1 cellular context compared by ENCODE assay signal in the genomic region with DNA sequence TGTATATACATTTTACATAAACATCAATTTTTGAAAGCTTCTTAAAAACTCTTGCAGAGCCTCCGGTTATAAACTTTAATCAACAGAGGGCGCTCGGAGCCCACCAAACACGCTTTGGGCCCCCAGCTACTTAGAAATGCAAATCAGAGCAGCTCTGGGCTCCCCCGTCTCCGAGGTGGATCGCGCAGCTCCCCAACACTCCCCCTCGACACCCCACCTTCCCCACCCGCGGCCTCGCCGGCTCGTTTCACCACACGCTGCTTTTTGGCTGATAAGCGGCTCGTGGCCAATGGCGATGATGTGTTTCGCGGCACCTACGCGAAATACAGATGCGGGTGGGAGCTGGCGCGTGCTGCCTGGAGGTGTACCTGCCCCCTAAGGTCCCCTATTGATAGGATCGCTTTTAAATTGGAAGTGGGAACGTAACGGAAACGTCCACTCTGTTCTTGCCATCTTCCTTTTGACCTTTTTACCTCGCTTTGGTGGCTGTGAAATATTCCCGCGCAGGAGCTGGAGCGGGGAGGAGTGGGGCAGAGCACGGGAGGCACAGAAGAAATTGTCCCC.
A peak's percentile ranks its signal among the peaks of the same experiment; 100 is the strongest.
TF ChIP-seq lines count a peak whose summit lies in the region.

No MANE protein-coding gene starts in this region.

TF ChIP-seq in K562, 482 proteins besides CTCF, POLR2A, EP300 and RAD21 (continued from another document and continues in another):
- TF ChIP-seq, protein P1, sequence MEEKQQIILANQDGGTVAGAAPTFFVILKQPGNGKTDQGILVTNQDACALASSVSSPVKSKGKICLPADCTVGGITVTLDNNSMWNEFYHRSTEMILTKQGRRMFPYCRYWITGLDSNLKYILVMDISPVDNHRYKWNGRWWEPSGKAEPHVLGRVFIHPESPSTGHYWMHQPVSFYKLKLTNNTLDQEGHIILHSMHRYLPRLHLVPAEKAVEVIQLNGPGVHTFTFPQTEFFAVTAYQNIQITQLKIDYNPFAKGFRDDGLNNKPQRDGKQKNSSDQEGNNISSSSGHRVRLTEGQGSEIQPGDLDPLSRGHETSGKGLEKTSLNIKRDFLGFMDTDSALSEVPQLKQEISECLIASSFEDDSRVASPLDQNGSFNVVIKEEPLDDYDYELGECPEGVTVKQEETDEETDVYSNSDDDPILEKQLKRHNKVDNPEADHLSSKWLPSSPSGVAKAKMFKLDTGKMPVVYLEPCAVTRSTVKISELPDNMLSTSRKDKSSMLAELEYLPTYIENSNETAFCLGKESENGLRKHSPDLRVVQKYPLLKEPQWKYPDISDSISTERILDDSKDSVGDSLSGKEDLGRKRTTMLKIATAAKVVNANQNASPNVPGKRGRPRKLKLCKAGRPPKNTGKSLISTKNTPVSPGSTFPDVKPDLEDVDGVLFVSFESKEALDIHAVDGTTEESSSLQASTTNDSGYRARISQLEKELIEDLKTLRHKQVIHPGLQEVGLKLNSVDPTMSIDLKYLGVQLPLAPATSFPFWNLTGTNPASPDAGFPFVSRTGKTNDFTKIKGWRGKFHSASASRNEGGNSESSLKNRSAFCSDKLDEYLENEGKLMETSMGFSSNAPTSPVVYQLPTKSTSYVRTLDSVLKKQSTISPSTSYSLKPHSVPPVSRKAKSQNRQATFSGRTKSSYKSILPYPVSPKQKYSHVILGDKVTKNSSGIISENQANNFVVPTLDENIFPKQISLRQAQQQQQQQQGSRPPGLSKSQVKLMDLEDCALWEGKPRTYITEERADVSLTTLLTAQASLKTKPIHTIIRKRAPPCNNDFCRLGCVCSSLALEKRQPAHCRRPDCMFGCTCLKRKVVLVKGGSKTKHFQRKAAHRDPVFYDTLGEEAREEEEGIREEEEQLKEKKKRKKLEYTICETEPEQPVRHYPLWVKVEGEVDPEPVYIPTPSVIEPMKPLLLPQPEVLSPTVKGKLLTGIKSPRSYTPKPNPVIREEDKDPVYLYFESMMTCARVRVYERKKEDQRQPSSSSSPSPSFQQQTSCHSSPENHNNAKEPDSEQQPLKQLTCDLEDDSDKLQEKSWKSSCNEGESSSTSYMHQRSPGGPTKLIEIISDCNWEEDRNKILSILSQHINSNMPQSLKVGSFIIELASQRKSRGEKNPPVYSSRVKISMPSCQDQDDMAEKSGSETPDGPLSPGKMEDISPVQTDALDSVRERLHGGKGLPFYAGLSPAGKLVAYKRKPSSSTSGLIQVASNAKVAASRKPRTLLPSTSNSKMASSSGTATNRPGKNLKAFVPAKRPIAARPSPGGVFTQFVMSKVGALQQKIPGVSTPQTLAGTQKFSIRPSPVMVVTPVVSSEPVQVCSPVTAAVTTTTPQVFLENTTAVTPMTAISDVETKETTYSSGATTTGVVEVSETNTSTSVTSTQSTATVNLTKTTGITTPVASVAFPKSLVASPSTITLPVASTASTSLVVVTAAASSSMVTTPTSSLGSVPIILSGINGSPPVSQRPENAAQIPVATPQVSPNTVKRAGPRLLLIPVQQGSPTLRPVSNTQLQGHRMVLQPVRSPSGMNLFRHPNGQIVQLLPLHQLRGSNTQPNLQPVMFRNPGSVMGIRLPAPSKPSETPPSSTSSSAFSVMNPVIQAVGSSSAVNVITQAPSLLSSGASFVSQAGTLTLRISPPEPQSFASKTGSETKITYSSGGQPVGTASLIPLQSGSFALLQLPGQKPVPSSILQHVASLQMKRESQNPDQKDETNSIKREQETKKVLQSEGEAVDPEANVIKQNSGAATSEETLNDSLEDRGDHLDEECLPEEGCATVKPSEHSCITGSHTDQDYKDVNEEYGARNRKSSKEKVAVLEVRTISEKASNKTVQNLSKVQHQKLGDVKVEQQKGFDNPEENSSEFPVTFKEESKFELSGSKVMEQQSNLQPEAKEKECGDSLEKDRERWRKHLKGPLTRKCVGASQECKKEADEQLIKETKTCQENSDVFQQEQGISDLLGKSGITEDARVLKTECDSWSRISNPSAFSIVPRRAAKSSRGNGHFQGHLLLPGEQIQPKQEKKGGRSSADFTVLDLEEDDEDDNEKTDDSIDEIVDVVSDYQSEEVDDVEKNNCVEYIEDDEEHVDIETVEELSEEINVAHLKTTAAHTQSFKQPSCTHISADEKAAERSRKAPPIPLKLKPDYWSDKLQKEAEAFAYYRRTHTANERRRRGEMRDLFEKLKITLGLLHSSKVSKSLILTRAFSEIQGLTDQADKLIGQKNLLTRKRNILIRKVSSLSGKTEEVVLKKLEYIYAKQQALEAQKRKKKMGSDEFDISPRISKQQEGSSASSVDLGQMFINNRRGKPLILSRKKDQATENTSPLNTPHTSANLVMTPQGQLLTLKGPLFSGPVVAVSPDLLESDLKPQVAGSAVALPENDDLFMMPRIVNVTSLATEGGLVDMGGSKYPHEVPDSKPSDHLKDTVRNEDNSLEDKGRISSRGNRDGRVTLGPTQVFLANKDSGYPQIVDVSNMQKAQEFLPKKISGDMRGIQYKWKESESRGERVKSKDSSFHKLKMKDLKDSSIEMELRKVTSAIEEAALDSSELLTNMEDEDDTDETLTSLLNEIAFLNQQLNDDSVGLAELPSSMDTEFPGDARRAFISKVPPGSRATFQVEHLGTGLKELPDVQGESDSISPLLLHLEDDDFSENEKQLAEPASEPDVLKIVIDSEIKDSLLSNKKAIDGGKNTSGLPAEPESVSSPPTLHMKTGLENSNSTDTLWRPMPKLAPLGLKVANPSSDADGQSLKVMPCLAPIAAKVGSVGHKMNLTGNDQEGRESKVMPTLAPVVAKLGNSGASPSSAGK (IDR thresholded peaks at IDR 0.05): 0 out of 2 replicates have a peak, but pooled peaks have one; percentile 6
- TF ChIP-seq CXXC5 (CRISPR knock-in tag; IDR thresholded peaks at IDR 0.05): peak; percentile 60
- TF ChIP-seq, protein P2, sequence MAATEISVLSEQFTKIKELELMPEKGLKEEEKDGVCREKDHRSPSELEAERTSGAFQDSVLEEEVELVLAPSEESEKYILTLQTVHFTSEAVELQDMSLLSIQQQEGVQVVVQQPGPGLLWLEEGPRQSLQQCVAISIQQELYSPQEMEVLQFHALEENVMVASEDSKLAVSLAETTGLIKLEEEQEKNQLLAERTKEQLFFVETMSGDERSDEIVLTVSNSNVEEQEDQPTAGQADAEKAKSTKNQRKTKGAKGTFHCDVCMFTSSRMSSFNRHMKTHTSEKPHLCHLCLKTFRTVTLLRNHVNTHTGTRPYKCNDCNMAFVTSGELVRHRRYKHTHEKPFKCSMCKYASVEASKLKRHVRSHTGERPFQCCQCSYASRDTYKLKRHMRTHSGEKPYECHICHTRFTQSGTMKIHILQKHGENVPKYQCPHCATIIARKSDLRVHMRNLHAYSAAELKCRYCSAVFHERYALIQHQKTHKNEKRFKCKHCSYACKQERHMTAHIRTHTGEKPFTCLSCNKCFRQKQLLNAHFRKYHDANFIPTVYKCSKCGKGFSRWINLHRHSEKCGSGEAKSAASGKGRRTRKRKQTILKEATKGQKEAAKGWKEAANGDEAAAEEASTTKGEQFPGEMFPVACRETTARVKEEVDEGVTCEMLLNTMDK (IDR thresholded peaks at IDR 0.05; ENCODE audit: borderline replicate concordance, insufficient read depth, low read depth, low read length, poor library complexity, severe bottlenecking): no peak
- TF ChIP-seq, protein P3, sequence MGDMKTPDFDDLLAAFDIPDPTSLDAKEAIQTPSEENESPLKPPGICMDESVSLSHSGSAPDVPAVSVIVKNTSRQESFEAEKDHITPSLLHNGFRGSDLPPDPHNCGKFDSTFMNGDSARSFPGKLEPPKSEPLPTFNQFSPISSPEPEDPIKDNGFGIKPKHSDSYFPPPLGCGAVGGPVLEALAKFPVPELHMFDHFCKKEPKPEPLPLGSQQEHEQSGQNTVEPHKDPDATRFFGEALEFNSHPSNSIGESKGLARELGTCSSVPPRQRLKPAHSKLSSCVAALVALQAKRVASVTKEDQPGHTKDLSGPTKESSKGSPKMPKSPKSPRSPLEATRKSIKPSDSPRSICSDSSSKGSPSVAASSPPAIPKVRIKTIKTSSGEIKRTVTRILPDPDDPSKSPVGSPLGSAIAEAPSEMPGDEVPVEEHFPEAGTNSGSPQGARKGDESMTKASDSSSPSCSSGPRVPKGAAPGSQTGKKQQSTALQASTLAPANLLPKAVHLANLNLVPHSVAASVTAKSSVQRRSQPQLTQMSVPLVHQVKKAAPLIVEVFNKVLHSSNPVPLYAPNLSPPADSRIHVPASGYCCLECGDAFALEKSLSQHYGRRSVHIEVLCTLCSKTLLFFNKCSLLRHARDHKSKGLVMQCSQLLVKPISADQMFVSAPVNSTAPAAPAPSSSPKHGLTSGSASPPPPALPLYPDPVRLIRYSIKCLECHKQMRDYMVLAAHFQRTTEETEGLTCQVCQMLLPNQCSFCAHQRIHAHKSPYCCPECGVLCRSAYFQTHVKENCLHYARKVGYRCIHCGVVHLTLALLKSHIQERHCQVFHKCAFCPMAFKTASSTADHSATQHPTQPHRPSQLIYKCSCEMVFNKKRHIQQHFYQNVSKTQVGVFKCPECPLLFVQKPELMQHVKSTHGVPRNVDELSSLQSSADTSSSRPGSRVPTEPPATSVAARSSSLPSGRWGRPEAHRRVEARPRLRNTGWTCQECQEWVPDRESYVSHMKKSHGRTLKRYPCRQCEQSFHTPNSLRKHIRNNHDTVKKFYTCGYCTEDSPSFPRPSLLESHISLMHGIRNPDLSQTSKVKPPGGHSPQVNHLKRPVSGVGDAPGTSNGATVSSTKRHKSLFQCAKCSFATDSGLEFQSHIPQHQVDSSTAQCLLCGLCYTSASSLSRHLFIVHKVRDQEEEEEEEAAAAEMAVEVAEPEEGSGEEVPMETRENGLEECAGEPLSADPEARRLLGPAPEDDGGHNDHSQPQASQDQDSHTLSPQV (IDR thresholded peaks at IDR 0.05): no peak
- TF ChIP-seq SUPT5H (IDR thresholded peaks at IDR 0.05): no peak
- no peak for TF ChIP-seq ZC3H11A (IDR thresholded peaks at IDR 0.05; ENCODE audit: low read depth, low read length)
- TF ChIP-seq KDM4B (IDR thresholded peaks at IDR 0.05; ENCODE audit: borderline replicate concordance in 2 of 2, low read depth in 1 of 2): no peak
- no peak for TF ChIP-seq ZNF79 (CRISPR knock-in tag; IDR thresholded peaks at IDR 0.05; ENCODE audit: low read depth)
- no peak for TF ChIP-seq RB1 (IDR thresholded peaks at IDR 0.05; ENCODE audit: low read depth)
- TF ChIP-seq SMAD3 (CRISPR knock-in tag; conservative IDR thresholded peaks at IDR 0.05): no peak
- no peak for TF ChIP-seq ATF7 (IDR thresholded peaks at IDR 0.05)
- TF ChIP-seq ZNF253 (CRISPR knock-in tag; conservative IDR thresholded peaks at IDR 0.05): no peak
- TF ChIP-seq, protein P4, sequence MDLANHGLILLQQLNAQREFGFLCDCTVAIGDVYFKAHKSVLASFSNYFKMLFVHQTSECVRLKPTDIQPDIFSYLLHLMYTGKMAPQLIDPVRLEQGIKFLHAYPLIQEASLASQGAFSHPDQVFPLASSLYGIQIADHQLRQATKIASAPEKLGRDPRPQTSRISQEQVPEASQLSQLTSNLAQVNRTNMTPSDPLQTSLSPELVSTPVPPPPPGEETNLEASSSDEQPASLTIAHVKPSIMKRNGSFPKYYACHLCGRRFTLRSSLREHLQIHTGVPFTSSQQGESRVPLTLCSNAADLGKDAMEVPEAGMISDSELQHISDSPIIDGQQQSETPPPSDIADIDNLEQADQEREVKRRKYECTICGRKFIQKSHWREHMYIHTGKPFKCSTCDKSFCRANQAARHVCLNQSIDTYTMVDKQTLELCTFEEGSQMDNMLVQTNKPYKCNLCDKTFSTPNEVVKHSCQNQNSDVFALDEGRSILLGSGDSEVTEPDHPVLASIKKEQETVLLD (IDR thresholded peaks at IDR 0.05): 0 out of 2 replicates have a peak, but pooled peaks have one; percentile 24
- TF ChIP-seq YY1 (IDR thresholded peaks at IDR 0.05; ENCODE audit: borderline replicate concordance in 1 of 3, control insufficient read depth in 1 of 3, extremely low read depth in 1 of 3, insufficient read depth in 3 of 3, insufficient read length in 1 of 3, insufficient replicate concordance in 2 of 3, low read depth in 1 of 3, low read length in 2 of 3): peak in 1 of 3 experiments; percentile 20
- no peak for TF ChIP-seq RBBP5 (IDR thresholded peaks at IDR 0.05; ENCODE audit: borderline replicate concordance, insufficient read depth, low read length, poor library complexity, severe bottlenecking)
- peak; percentile 51; the same call in 1 of the 2 replicates for TF ChIP-seq STAG1 (CRISPR knock-in tag; IDR thresholded peaks at IDR 0.05; ENCODE audit: borderline replicate concordance)
- TF ChIP-seq, protein P5, sequence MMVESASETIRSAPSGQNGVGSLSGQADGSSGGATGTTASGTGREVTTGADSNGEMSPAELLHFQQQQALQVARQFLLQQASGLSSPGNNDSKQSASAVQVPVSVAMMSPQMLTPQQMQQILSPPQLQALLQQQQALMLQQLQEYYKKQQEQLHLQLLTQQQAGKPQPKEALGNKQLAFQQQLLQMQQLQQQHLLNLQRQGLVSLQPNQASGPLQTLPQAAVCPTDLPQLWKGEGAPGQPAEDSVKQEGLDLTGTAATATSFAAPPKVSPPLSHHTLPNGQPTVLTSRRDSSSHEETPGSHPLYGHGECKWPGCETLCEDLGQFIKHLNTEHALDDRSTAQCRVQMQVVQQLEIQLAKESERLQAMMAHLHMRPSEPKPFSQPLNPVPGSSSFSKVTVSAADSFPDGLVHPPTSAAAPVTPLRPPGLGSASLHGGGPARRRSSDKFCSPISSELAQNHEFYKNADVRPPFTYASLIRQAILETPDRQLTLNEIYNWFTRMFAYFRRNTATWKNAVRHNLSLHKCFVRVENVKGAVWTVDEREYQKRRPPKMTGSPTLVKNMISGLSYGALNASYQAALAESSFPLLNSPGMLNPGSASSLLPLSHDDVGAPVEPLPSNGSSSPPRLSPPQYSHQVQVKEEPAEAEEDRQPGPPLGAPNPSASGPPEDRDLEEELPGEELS (CRISPR knock-in tag; IDR thresholded peaks at IDR 0.05; ENCODE audit: borderline replicate concordance): no peak
- no peak for TF ChIP-seq FOXA1 (IDR thresholded peaks at IDR 0.05; ENCODE audit: borderline replicate concordance)
- TF ChIP-seq PCBP1 (IDR thresholded peaks at IDR 0.05; ENCODE audit: low read depth, low read length, poor library complexity, severe bottlenecking): peak; percentile 9
- TF ChIP-seq, protein P6, sequence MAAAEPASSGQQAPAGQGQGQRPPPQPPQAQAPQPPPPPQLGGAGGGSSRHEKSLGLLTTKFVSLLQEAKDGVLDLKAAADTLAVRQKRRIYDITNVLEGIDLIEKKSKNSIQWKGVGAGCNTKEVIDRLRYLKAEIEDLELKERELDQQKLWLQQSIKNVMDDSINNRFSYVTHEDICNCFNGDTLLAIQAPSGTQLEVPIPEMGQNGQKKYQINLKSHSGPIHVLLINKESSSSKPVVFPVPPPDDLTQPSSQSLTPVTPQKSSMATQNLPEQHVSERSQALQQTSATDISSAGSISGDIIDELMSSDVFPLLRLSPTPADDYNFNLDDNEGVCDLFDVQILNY (CRISPR knock-in tag; IDR thresholded peaks at IDR 0.05): 0 out of 2 replicates have a peak, but pooled peaks have one; percentile 23
- no peak for TF ChIP-seq FOXP1 (CRISPR knock-in tag; IDR thresholded peaks at IDR 0.05)
- TF ChIP-seq, protein P7, sequence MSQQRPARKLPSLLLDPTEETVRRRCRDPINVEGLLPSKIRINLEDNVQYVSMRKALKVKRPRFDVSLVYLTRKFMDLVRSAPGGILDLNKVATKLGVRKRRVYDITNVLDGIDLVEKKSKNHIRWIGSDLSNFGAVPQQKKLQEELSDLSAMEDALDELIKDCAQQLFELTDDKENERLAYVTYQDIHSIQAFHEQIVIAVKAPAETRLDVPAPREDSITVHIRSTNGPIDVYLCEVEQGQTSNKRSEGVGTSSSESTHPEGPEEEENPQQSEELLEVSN (IDR thresholded peaks at IDR 0.05; ENCODE audit: borderline replicate concordance in 1 of 2, extremely low read depth in 1 of 2, insufficient read depth in 1 of 2, insufficient read length in 1 of 2, low read depth in 1 of 2, low read length in 1 of 2, poor library complexity in 1 of 2, severe bottlenecking in 1 of 2): peak; percentile 43 to 73
- no peak for TF ChIP-seq RHOXF2B (CRISPR knock-in tag; conservative IDR thresholded peaks at IDR 0.05)
- no peak for TF ChIP-seq ATF1 (CRISPR knock-in tag; IDR thresholded peaks at IDR 0.05)
- peak; percentile 35; the same call in 1 of the 2 replicates for TF ChIP-seq ATF1 (tag; IDR thresholded peaks at IDR 0.05)
- TF ChIP-seq BHLHE40 (IDR thresholded peaks at IDR 0.05; ENCODE audit: low read length): 0 out of 2 replicates have a peak, but pooled peaks have one; percentile 15
- 0 out of 2 replicates have a peak, but pooled peaks have one; percentile 10 for TF ChIP-seq CREM (IDR thresholded peaks at IDR 0.05; ENCODE audit: low read depth)
- TF ChIP-seq WHSC1 (IDR thresholded peaks at IDR 0.05; ENCODE audit: low read length): no peak
